1 cellular context compared by ENCODE assay signal in the genomic region with DNA sequence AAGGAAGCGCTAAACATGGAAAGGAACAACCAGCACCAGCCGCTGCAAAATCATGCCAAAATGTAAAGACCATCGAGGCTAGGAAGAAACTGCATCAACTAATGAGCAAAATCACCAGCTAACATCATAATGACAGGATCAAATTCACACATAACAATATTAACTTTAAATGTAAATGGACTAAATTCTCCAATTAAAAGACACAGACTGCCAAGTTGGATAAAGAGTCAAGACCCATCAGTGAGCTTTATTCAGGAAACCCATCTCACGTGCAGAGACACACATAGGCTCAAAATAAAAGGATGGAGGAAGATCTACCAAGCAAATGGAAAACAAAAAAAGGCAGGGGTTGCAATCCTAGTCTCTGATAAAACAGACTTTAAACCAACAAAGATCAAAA. TPM values are rescaled to one million over a fixed set of nuclear protein-coding genes. Genes with fewer than 3 reads are reported as not detected.
"Had no signal": no experiment of that assay in that cellular context is flagged by ENCODE, and none has a peak within 500 bp of the region (broad histone marks: within the 10 kb centered on the region; RNA-seq: fewer than 3 reads in every experiment).

No MANE protein-coding gene starts in this region.

RNA-seq across cellular contexts. Expression of gene KCNQ5, which starts 49.9 kb away (rescaled TPM):
- total RNA-seq: G401 had no signal
